ENCODE assay signal across 8 cellular contexts in the genomic region with DNA sequence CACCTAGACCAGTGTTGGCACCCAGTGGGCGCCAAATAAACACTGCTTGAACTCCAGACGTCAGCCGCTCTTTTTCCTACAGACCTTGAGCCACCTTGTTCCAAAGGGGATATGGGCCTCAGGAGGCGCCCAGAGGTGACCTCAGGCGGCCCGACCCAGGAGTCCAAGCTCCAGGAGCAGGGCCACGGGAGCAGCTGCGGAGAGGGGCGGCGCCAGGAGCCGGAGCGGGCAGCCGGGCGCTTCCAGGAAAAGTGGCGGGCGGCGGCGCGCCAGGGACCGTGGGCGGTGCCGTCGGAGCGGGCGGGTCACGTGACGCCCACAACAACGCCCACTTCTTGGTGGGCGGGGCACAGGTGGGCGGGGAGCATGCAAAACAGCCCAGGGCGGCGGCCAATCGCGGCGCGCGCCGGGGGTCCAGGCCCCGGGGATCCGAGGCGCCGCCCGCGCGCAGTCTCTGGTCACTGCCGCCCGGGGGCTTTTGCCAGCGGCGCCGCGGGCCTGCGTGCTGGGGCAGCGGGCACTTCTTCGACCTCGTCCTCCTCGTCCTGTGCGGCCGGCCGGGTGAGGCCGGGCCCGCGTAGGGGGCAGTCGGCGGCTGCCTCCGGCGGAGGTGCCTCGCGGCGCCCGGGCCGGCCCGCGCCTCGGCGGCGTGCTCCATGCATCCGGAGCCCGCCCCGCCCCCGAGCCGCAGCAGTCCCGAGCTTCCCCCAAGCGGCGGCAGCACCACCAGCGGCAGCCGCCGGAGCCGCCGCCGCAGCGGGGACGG. TPM values are rescaled to one million over a fixed set of nuclear protein-coding genes. Genes with fewer than 3 reads are reported as not detected.
A peak's percentile ranks its signal among the peaks of the same experiment; 100 is the strongest.
DNase-seq lines count a peak whose midpoint lies in the region; ATAC-seq and TF ChIP-seq lines count a peak whose summit lies in the region.

A gene (plus strand): TSS at position 444 of the 766 bp plus-strand sequence.

- H3K4me2 ChIP-seq in GM23338: peak within 1 kb of the TSS; percentile 97
- H3K4me2 ChIP-seq in fibroblast of lung (ENCODE audit: extremely low read depth, insufficient read depth, low read length): peak within 1 kb of the TSS; percentile 88

- H3K9me3 ChIP-seq in fibroblast of lung (ENCODE audit: control insufficient read depth, insufficient read depth, low read depth, low read length): no peaks in the 10 kb centered on the region

- peak within 1 kb of the TSS; percentile 88 for H3K27ac ChIP-seq in GM23338 (ENCODE audit: low read depth)
- peak within 1 kb of the TSS; percentile 89 for H3K27ac ChIP-seq in RWPE1
- peak within 1 kb of the TSS; percentile 72 for H3K27ac ChIP-seq in fibroblast of lung (ENCODE audit: insufficient read depth, low read length)

- peaks cover 22% of the 10 kb centered on the region for H3F3A ChIP-seq in GM23338 (replicated peaks; ENCODE audit: low read depth)

- POLR2A ChIA-PET in RWPE1 (lab: Yijun Ruan, JAX; ENCODE audit: low non-redundant PET): interaction anchor here (0.5 kb wide), 1 partner anchor 52 kb away, joined by 3 read pairs; no protein-coding TSS in a partner anchor

- no peaks in the 10 kb centered on the region; the same call in 1 of the 2 replicates for H3K36me3 ChIP-seq in GM23338 (ENCODE audit: insufficient read depth)
- no peaks in the 10 kb centered on the region for H3K36me3 ChIP-seq in fibroblast of lung (ENCODE audit: control insufficient read depth, insufficient read depth, low read length)

- peak within 1 kb of the TSS; percentile 74 for H3K27ac Mint-ChIP-seq in GM23338
- peak within 1 kb of the TSS; percentile 88 for H3K27ac Mint-ChIP-seq in activated T-helper 17 cell treated with anti-CD3 and anti-CD28 coated beads, Interleukin-2, amount 50 U/mL, for 72 hours
- H3K27ac Mint-ChIP-seq in natural killer cell: peak within 1 kb of the TSS; percentile 94

- no peaks in the 10 kb centered on the region for H3K27me3 ChIP-seq in GM23338 (ENCODE audit: insufficient read depth)
- no peaks in the 10 kb centered on the region for H3K27me3 ChIP-seq in fibroblast of lung (ENCODE audit: control insufficient read depth, insufficient read depth, low read length)

- DNase-seq in Daoy (ENCODE audit: low read depth) (peak; percentile 98), GM23338 (ENCODE audit: low spot score) (peak; percentile 95), LoVo (ENCODE audit: low spot score) (peak; percentile 99), RWPE1 (ENCODE audit: low spot score) (peak; percentile 95), fibroblast of lung (ENCODE audit: low read depth in 2 of 2) (peak; percentile 92), natural killer cell (peak; percentile 98)
- peak; percentile 91 to 99 (median 94) for DNase-seq in stimulated activated naive CD4-positive, alpha-beta T cell (lab: John Stamatoyannopoulos, UW)

- H3K4me1 ChIP-seq in GM23338 (ENCODE audit: insufficient read depth) (peaks cover 41% of the 10 kb centered on the region), fibroblast of lung (ENCODE audit: control insufficient read depth, extremely low read depth, insufficient read depth, low read length) (peaks cover 14% of the 10 kb centered on the region)

- ATAC-seq in GM23338 (peak; percentile 58), natural killer cell (peak; percentile 71 to 89 (median 78))
- peak; percentile 62 for ATAC-seq in activated T-helper 17 cell treated with anti-CD3 and anti-CD28 coated beads, Interleukin-2, amount 50 U/mL, for 72 hours (replicated peaks)

- no peaks in the 10 kb centered on the region; the same call in 2 of the 3 replicates for H3K9me3 Mint-ChIP-seq in GM23338
- H3K9me3 Mint-ChIP-seq in activated T-helper 17 cell treated with anti-CD3 and anti-CD28 coated beads, Interleukin-2, amount 50 U/mL, for 72 hours: no peaks in the 10 kb centered on the region
- no peaks in the 10 kb centered on the region for H3K9me3 Mint-ChIP-seq in natural killer cell

- H3K79me2 ChIP-seq in GM23338 (replicated peaks; ENCODE audit: insufficient read depth): peaks cover 41% of the 10 kb centered on the region
- peaks cover 29% of the 10 kb centered on the region for H3K79me2 ChIP-seq in fibroblast of lung (ENCODE audit: control insufficient read depth, insufficient read depth, low read length)

- TF ChIP-seq CTCF in GM23338 (conservative IDR thresholded peaks at IDR 0.05; ENCODE audit: low read depth in 2 of 2) (0 out of 4 replicates have a peak, but pooled peaks of 1 of the 2 experiments have one; percentile 5), RWPE1 (conservative IDR thresholded peaks at IDR 0.05; ENCODE audit: low read depth) (no peak), fibroblast of lung (conservative IDR thresholded peaks at IDR 0.05 in 1 of 2, IDR thresholded peaks at IDR 0.05 in 1 of 2; ENCODE audit: low read depth in 1 of 2, low read length in 2 of 2) (no peak), natural killer cell (IDR thresholded peaks at IDR 0.05) (no peak)

- peak within 1 kb of the TSS; percentile 76 for H3K4me3 ChIP-seq in GM23338
- H3K4me3 ChIP-seq in fibroblast of lung (replicated peaks in 1 of 4; ENCODE audit: control extremely low read depth in 1 of 4, insufficient read depth in 1 of 4, low read depth in 3 of 4, low read length in 4 of 4): peak within 1 kb of the TSS; percentile 50 to 82 (median 70)

- intact Hi-C loops in natural killer cell (cut with micrococcal nuclease): loop anchor here (1.0 to 5.0 kb wide), 4 partner anchors 36 to 177 kb away; no protein-coding TSS in a partner anchor

- H3K4me1 Mint-ChIP-seq in GM23338 (peaks cover 43% of the 10 kb centered on the region), natural killer cell (peaks cover 41 to 52% of the 10 kb centered on the region in 2 donors)
- H3K4me1 Mint-ChIP-seq in activated T-helper 17 cell treated with anti-CD3 and anti-CD28 coated beads, Interleukin-2, amount 50 U/mL, for 72 hours: peaks cover 22% of the 10 kb centered on the region

- H2AFZ ChIP-seq in GM23338 (peak within 1 kb of the TSS; percentile 93; the same call in 1 of the 2 replicates), fibroblast of lung (ENCODE audit: low read length) (peak within 1 kb of the TSS; percentile 87)

- H3K4me3 Mint-ChIP-seq in GM23338 (peak within 1 kb of the TSS; percentile 88), natural killer cell (peak within 1 kb of the TSS; percentile 91)
- peak within 1 kb of the TSS; percentile 95 for H3K4me3 Mint-ChIP-seq in activated T-helper 17 cell treated with anti-CD3 and anti-CD28 coated beads, Interleukin-2, amount 50 U/mL, for 72 hours

- peak within 1 kb of the TSS; percentile 74 for H3K9ac ChIP-seq in fibroblast of lung (ENCODE audit: insufficient read depth, low read length)

- H3K36me3 Mint-ChIP-seq in GM23338 (ENCODE audit: low read depth): peaks cover 14% of the 10 kb centered on the region
- H3K36me3 Mint-ChIP-seq in activated T-helper 17 cell treated with anti-CD3 and anti-CD28 coated beads, Interleukin-2, amount 50 U/mL, for 72 hours (ENCODE audit: low read depth): peaks cover 42% of the 10 kb centered on the region
- H3K36me3 Mint-ChIP-seq in natural killer cell: no peaks in the 10 kb centered on the region

- no peaks in the 10 kb centered on the region for H3K9me2 ChIP-seq in GM23338 (ENCODE audit: insufficient read depth)

- H3K27me3 Mint-ChIP-seq in GM23338 (ENCODE audit: insufficient read depth, low read depth, poor library complexity) (peaks cover 11% of the 10 kb centered on the region), natural killer cell (ENCODE audit: low read depth in 2 of 2) (no peaks in the 10 kb centered on the region)
- H3K27me3 Mint-ChIP-seq in activated T-helper 17 cell treated with anti-CD3 and anti-CD28 coated beads, Interleukin-2, amount 50 U/mL, for 72 hours: no peaks in the 10 kb centered on the region

- H4K20me1 ChIP-seq in GM23338 (replicated peaks; ENCODE audit: insufficient read depth) (peaks cover 27% of the 10 kb centered on the region), fibroblast of lung (ENCODE audit: control insufficient read depth, extremely low read depth, insufficient read depth, low read length) (no peaks in the 10 kb centered on the region)

- CTCF ChIA-PET in RWPE1 (lab: Yijun Ruan, JAX): interaction anchor here (0.7 to 3.3 kb wide), 4 partner anchors 10 to 168 kb away, joined by 3 to 23 read pairs (median 7); no protein-coding TSS in a partner anchor

TF ChIP-seq in GM23338, 12 proteins besides CTCF, POLR2A, EP300 and RAD21 (continues in another document):
- TF ChIP-seq POLR2AphosphoS5 (IDR thresholded peaks at IDR 0.05; ENCODE audit: low read depth) (peak; percentile 74), CREB1 (CRISPR knock-in tag; IDR thresholded peaks at IDR 0.05; ENCODE audit: low read depth) (peak; percentile 29; the same call in 1 of the 2 replicates), ZNF331 (CRISPR knock-in tag; IDR thresholded peaks at IDR 0.05; ENCODE audit: low read depth) (no peak), NANOG (IDR thresholded peaks at IDR 0.05; ENCODE audit: borderline replicate concordance) (no peak), ZNF114 (CRISPR knock-in tag; IDR thresholded peaks at IDR 0.05) (no peak), EZH2 (IDR thresholded peaks at IDR 0.05; ENCODE audit: low read depth, unreplicated experiment) (no peak), JUNB (IDR thresholded peaks at IDR 0.05; ENCODE audit: unreplicated experiment) (no peak)
- TF ChIP-seq, protein P1, sequence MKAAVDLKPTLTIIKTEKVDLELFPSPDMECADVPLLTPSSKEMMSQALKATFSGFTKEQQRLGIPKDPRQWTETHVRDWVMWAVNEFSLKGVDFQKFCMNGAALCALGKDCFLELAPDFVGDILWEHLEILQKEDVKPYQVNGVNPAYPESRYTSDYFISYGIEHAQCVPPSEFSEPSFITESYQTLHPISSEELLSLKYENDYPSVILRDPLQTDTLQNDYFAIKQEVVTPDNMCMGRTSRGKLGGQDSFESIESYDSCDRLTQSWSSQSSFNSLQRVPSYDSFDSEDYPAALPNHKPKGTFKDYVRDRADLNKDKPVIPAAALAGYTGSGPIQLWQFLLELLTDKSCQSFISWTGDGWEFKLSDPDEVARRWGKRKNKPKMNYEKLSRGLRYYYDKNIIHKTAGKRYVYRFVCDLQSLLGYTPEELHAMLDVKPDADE (IDR thresholded peaks at IDR 0.05): no peak

RNA-seq across cellular contexts. Expression of the gene that starts here (rescaled TPM):
- total RNA-seq in Daoy (2014; rRNA removed; shearing (Covaris generic)): 4.4 and 4.5 TPM in 2 replicates
- total RNA-seq in GM23338 (2014; rRNA removed; shearing (Covaris generic)): 31.0 and 32.0 TPM in 2 replicates
- 22.2 and 23.7 TPM in 2 replicates for polyA plus RNA-seq in GM23338 (2016; fragmentation: Nextera tagmentation; extraction: Ambion mirVana)
- total RNA-seq in activated T-helper 17 cell treated with anti-CD3 and anti-CD28 coated beads, Interleukin-2, amount 50 U/mL, for 72 hours: 10 to 100 TPM; 24.0 to 31.3 TPM
- total RNA-seq in fibroblast of lung: 5.6 and 8.1 TPM in 2 replicates
- polyA plus RNA-seq in fibroblast of lung: 7.4 and 13.0 TPM in 2 replicates
- polyA plus RNA-seq in fibroblast of lung (2012): 14.4 and 25.9 TPM in 2 replicates
- 14.4 and 16.0 TPM in 2 replicates for polyA minus RNA-seq in fibroblast of lung (ENCODE audit: low replicate concordance)
- total RNA-seq in natural killer cell: 10 to 100 TPM; 64.6 to 74.1 (median 70.8) TPM

Comparison
In these comparisons a context has a peak if more than half of its experiments do, and no peak if none do; other contexts are left out.
1. Peak in every context shown above with its lines: DNase-seq, ATAC-seq, H3K4me3 ChIP-seq and H3K27ac ChIP-seq.